ENCODE assay signal across 9 cellular contexts in the genomic region with DNA sequence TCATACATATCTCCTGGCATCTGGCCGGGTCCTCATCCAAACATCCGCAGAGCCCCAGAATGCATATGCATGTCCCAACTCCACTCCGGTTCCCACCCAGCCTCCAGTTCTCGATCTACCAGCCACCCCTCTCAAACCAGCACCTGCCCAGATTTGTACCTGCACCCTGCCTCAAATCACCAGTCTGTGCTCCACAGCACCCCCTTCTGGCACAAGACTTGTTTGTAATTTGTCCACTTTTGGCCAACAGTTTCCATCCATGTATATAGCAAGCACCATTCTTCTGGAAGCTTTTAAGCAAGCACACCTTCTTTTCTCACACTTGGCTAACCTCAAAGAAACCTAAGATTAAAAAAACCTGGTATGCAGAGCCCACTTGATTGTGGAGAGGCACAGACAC.
DNase-seq lines count a peak whose midpoint lies in the region; ATAC-seq, FAIRE-seq and TF ChIP-seq lines count a peak whose summit lies in the region.
"Had no signal": no experiment of that assay in that cellular context is flagged by ENCODE, and none has a peak within 500 bp of the region (broad histone marks: within the 10 kb centered on the region; RNA-seq: fewer than 3 reads in every experiment).

No MANE protein-coding gene starts in this region.

- CTCF ChIA-PET in Caco-2 (lab: Charles Lee), result no interaction called here

- H3K9me3 ChIP-seq in Caco-2, result no peaks in the 10 kb centered on the region

- no peaks in the 10 kb centered on the region for H3K27me3 ChIP-seq in Caco-2 (replicated peaks; ENCODE audit: control insufficient read depth, insufficient read depth, low read length)

- in situ Hi-C loops in ACHN (cut with HindIII; ENCODE audit: low pct_ligation_motif_present, low pct_unique_long_range_greater_than_20kb, low sequenced_read_pairs), result no loop called here

- H3K4me3 Mint-ChIP-seq in Caco-2 (ENCODE audit: unreplicated experiment), result no peak overlapping the region
- H3K4me3 Mint-ChIP-seq: dendritic cell treated with granulocyte-macrophage colony-stimulating factor and Interleukin-4, amounts not matched to agents 40 ng/mL and 50 ng/mL, for 4 days had no signal

- H3K27me3 Mint-ChIP-seq in Caco-2 (ENCODE audit: insufficient read depth, unreplicated experiment), result no peaks in the 10 kb centered on the region

- H3K4me1 Mint-ChIP-seq in Caco-2 (ENCODE audit: low read depth, unreplicated experiment), result no peaks in the 10 kb centered on the region

- TF ChIP-seq CTCF in Caco-2 (IDR thresholded peaks at IDR 0.05; ENCODE audit: insufficient read depth in 1 of 2, low read depth in 1 of 2, low read length in 1 of 2, severe bottlenecking in 1 of 2, unreplicated experiment in 1 of 2), result no peak

- FAIRE-seq in HTR-8/SVneo (lab: Jason Lieb, UNC), result no peak

- H3K27ac Mint-ChIP-seq in Caco-2 (ENCODE audit: unreplicated experiment), result no peak overlapping the region
- H3K27ac Mint-ChIP-seq: dendritic cell treated with granulocyte-macrophage colony-stimulating factor and Interleukin-4, amounts not matched to agents 40 ng/mL and 50 ng/mL, for 4 days had no signal

- no TSS peak for BruUV-seq in Caco-2 (replicated peaks; lab: Mats Ljungman, UMichigan)

- no peak overlapping the region for H3K4me3 ChIP-seq in Caco-2 (ENCODE audit: low read depth, low read length)

- H3K36me3 Mint-ChIP-seq in Caco-2 (ENCODE audit: insufficient read depth, unreplicated experiment), result no peaks in the 10 kb centered on the region

- H3K9me3 Mint-ChIP-seq in Caco-2 (ENCODE audit: unreplicated experiment), result no peaks in the 10 kb centered on the region

- intact Hi-C loops in Caco-2 (cut with micrococcal nuclease; ENCODE audit: unreplicated experiment), result no loop called here

- no peak for ATAC-seq in HG03378 (IDR thresholded peaks at IDR 0.05; ENCODE audit: unreplicated experiment)

- no peaks in the 10 kb centered on the region for H3K4me1 ChIP-seq in Caco-2

- POLR2A ChIA-PET in Caco-2 (lab: Charles Lee), result no interaction called here

- peak; percentile 3 for DNase-seq in ACHN
- DNase-seq in HT-29 (ENCODE audit: low spot score), result peak; percentile 23
- DNase-seq in activated CD8-positive, alpha-beta memory T cell treated with anti-CD3 and anti-CD28 coated beads for 24 hours, result peak; percentile 75
- peak; percentile 7 for DNase-seq in iris pigment epithelial cell (ENCODE audit: low read depth)
- no peak for DNase-seq in Caco-2
- no peak for DNase-seq in HTR-8/SVneo (ENCODE audit: insufficient read length, low spot score)
- no peak for DNase-seq in amniotic stem cell (lab: John Stamatoyannopoulos, UW)

- H3K36me3 ChIP-seq in Caco-2 (ENCODE audit: control insufficient read depth, insufficient read depth, low read length), result no peaks in the 10 kb centered on the region

Comparison
In these comparisons a context has a peak if more than half of its experiments do, and no peak if none do; other contexts are left out.
1. DNase-seq: peak in ACHN (single experiment), HT-29 (single experiment), activated CD8-positive, alpha-beta memory T cell treated with anti-CD3 and anti-CD28 coated beads for 24 hours (single experiment) and iris pigment epithelial cell (single experiment); none in Caco-2 (0 of 2), HTR-8/SVneo (single experiment) and amniotic stem cell (single experiment).